1 cellular context compared by ENCODE assay signal in genomic region chr14:90396342-90397339, GRCh38.
TF ChIP-seq lines count a peak whose summit lies in the region.

Gene CALM1, plus strand, starts transcription at chr14:90397029. Its CDS starts 202 bp downstream, at chr14:90397231.

TF ChIP-seq in HepG2, 621 proteins besides CTCF, POLR2A, EP300 and RAD21 (continued from another document and continues in another):
- peak; percentile 95 for TF ChIP-seq NFKB2 (CRISPR knock-in tag; IDR thresholded peaks at IDR 0.05; ENCODE audit: borderline replicate concordance)
- TF ChIP-seq NFRKB (IDR thresholded peaks at IDR 0.05), result no peak
- TF ChIP-seq, protein P1, sequence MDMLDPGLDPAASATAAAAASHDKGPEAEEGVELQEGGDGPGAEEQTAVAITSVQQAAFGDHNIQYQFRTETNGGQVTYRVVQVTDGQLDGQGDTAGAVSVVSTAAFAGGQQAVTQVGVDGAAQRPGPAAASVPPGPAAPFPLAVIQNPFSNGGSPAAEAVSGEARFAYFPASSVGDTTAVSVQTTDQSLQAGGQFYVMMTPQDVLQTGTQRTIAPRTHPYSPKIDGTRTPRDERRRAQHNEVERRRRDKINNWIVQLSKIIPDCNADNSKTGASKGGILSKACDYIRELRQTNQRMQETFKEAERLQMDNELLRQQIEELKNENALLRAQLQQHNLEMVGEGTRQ (IDR thresholded peaks at IDR 0.05; ENCODE audit: low read depth, low read length), result no peak
- TF ChIP-seq, protein P1 (CRISPR knock-in tag; IDR thresholded peaks at IDR 0.05; ENCODE audit: borderline replicate concordance), result no peak
- TF ChIP-seq, protein P2, sequence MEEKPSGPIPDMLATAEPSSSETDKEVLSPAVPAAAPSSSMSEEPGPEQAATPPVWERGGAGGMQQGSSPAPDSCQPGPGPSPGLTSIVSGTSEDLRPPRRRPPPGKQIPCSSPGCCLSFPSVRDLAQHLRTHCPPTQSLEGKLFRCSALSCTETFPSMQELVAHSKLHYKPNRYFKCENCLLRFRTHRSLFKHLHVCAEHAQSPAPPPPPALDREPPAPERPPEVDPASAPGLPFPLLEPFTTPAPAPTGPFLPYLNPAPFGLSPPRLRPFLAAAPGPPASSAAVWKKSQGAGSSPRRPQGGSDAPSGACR (CRISPR knock-in tag; IDR thresholded peaks at IDR 0.05), result peak; percentile 59; the same call in 1 of the 2 replicates
- TF ChIP-seq, protein P3, sequence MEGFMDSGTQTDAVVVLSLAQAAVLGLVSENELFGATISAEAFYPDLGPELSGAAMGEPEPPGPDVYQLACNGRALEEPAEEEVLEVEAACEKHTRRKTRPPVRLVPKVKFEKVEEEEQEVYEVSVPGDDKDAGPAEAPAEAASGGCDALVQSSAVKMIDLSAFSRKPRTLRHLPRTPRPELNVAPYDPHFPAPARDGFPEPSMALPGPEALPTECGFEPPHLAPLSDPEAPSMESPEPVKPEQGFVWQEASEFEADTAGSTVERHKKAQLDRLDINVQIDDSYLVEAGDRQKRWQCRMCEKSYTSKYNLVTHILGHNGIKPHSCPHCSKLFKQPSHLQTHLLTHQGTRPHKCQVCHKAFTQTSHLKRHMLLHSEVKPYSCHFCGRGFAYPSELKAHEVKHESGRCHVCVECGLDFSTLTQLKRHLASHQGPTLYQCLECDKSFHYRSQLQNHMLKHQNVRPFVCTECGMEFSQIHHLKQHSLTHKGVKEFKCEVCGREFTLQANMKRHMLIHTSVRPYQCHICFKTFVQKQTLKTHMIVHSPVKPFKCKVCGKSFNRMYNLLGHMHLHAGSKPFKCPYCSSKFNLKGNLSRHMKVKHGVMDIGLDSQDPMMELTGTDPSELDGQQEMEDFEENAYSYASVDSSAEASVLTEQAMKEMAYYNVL (CRISPR knock-in tag; IDR thresholded peaks at IDR 0.05; ENCODE audit: borderline replicate concordance), result peak; percentile 77
- peak; percentile 98 for TF ChIP-seq NKX3-1 (CRISPR knock-in tag; IDR thresholded peaks at IDR 0.05)
- no peak for TF ChIP-seq MZF1 (CRISPR knock-in tag; IDR thresholded peaks at IDR 0.05; ENCODE audit: borderline replicate concordance)
- TF ChIP-seq MATR3 (CRISPR knock-in tag; IDR thresholded peaks at IDR 0.05), result no peak
- no peak for TF ChIP-seq ZNF879 (CRISPR knock-in tag; IDR thresholded peaks at IDR 0.05)
- no peak for TF ChIP-seq ZNF550 (CRISPR knock-in tag; IDR thresholded peaks at IDR 0.05; ENCODE audit: borderline replicate concordance)
- peak; percentile 82; the same call in 1 of the 2 replicates for TF ChIP-seq ZNF790 (CRISPR knock-in tag; IDR thresholded peaks at IDR 0.05; ENCODE audit: borderline replicate concordance)
- TF ChIP-seq NR2F2 (IDR thresholded peaks at IDR 0.05; ENCODE audit: borderline replicate concordance, low read depth), result peak; percentile 44; the same call in 1 of the 2 replicates
- no peak; the same call in 1 of the 2 replicates for TF ChIP-seq ZNF136 (CRISPR knock-in tag; IDR thresholded peaks at IDR 0.05; ENCODE audit: low read depth)
- TF ChIP-seq MIXL1 (CRISPR knock-in tag; IDR thresholded peaks at IDR 0.05), result no peak
- TF ChIP-seq FOXP4 (CRISPR knock-in tag; IDR thresholded peaks at IDR 0.05), result peak; percentile 74
- TF ChIP-seq SMC3 (IDR thresholded peaks at IDR 0.05; ENCODE audit: low read length), result no peak
- TF ChIP-seq ATF1 (CRISPR knock-in tag; IDR thresholded peaks at IDR 0.05), result no peak
- TF ChIP-seq TFAP4 (IDR thresholded peaks at IDR 0.05; ENCODE audit: borderline replicate concordance, low read depth), result peak; percentile 5; the same call in 1 of the 2 replicates
- TF ChIP-seq, protein P4, sequence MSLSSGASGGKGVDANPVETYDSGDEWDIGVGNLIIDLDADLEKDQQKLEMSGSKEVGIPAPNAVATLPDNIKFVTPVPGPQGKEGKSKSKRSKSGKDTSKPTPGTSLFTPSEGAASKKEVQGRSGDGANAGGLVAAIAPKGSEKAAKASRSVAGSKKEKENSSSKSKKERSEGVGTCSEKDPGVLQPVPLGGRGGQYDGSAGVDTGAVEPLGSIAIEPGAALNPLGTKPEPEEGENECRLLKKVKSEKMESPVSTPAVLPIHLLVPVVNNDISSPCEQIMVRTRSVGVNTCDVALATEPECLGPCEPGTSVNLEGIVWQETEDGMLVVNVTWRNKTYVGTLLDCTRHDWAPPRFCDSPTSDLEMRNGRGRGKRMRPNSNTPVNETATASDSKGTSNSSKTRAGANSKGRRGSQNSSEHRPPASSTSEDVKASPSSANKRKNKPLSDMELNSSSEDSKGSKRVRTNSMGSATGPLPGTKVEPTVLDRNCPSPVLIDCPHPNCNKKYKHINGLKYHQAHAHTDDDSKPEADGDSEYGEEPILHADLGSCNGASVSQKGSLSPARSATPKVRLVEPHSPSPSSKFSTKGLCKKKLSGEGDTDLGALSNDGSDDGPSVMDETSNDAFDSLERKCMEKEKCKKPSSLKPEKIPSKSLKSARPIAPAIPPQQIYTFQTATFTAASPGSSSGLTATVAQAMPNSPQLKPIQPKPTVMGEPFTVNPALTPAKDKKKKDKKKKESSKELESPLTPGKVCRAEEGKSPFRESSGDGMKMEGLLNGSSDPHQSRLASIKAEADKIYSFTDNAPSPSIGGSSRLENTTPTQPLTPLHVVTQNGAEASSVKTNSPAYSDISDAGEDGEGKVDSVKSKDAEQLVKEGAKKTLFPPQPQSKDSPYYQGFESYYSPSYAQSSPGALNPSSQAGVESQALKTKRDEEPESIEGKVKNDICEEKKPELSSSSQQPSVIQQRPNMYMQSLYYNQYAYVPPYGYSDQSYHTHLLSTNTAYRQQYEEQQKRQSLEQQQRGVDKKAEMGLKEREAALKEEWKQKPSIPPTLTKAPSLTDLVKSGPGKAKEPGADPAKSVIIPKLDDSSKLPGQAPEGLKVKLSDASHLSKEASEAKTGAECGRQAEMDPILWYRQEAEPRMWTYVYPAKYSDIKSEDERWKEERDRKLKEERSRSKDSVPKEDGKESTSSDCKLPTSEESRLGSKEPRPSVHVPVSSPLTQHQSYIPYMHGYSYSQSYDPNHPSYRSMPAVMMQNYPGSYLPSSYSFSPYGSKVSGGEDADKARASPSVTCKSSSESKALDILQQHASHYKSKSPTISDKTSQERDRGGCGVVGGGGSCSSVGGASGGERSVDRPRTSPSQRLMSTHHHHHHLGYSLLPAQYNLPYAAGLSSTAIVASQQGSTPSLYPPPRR (CRISPR knock-in tag; IDR thresholded peaks at IDR 0.05; ENCODE audit: borderline replicate concordance), result peak; percentile 19; the same call in 1 of the 2 replicates
- peak; percentile 96 for TF ChIP-seq ZNF446 (CRISPR knock-in tag; IDR thresholded peaks at IDR 0.05)
- no peak for TF ChIP-seq ATAD3A (CRISPR knock-in tag; IDR thresholded peaks at IDR 0.05)
- peak; percentile 82 for TF ChIP-seq KMT2B (CRISPR knock-in tag; IDR thresholded peaks at IDR 0.05)
- peak; percentile 89 for TF ChIP-seq MYC (CRISPR knock-in tag; IDR thresholded peaks at IDR 0.05; ENCODE audit: borderline replicate concordance)
- peak; percentile 83; the same call in 1 of the 2 replicates for TF ChIP-seq ZSCAN9 (CRISPR knock-in tag; IDR thresholded peaks at IDR 0.05; ENCODE audit: borderline replicate concordance)
- TF ChIP-seq, protein P5, sequence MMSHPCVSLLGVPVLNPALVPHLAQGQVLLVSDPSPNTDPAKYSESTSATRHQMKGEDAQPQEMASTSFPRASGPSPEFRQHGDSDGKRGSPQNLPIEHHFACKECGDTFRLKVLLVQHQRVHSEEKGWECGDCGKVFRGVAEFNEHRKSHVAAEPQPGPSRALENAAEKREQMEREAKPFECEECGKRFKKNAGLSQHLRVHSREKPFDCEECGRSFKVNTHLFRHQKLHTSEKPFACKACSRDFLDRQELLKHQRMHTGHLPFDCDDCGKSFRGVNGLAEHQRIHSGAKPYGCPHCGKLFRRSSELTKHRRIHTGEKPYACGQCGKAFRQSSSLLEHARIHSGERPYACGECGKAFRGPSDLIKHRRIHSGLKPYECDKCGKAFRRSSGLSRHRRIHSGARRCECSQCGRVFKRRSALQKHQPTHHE (CRISPR knock-in tag; IDR thresholded peaks at IDR 0.05; ENCODE audit: borderline replicate concordance), result peak; percentile 92; the same call in 1 of the 2 replicates
- no peak for TF ChIP-seq RBM39 (IDR thresholded peaks at IDR 0.05; ENCODE audit: low read depth, low read length, poor library complexity, severe bottlenecking)
- peak; percentile 89 for TF ChIP-seq ZSCAN25 (CRISPR knock-in tag; IDR thresholded peaks at IDR 0.05)
- TF ChIP-seq, protein P6, sequence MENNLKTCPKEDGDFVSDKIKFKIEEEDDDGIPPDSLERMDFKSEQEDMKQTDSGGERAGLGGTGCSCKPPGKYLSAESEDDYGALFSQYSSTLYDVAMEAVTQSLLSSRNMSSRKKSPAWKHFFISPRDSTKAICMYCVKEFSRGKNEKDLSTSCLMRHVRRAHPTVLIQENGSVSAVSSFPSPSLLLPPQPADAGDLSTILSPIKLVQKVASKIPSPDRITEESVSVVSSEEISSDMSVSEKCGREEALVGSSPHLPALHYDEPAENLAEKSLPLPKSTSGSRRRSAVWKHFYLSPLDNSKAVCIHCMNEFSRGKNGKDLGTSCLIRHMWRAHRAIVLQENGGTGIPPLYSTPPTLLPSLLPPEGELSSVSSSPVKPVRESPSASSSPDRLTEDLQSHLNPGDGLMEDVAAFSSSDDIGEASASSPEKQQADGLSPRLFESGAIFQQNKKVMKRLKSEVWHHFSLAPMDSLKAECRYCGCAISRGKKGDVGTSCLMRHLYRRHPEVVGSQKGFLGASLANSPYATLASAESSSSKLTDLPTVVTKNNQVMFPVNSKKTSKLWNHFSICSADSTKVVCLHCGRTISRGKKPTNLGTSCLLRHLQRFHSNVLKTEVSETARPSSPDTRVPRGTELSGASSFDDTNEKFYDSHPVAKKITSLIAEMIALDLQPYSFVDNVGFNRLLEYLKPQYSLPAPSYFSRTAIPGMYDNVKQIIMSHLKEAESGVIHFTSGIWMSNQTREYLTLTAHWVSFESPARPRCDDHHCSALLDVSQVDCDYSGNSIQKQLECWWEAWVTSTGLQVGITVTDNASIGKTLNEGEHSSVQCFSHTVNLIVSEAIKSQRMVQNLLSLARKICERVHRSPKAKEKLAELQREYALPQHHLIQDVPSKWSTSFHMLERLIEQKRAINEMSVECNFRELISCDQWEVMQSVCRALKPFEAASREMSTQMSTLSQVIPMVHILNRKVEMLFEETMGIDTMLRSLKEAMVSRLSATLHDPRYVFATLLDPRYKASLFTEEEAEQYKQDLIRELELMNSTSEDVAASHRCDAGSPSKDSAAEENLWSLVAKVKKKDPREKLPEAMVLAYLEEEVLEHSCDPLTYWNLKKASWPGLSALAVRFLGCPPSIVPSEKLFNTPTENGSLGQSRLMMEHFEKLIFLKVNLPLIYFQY (CRISPR knock-in tag; IDR thresholded peaks at IDR 0.05; ENCODE audit: borderline replicate concordance), result peak; percentile 67; the same call in 1 of the 2 replicates
- no peak for TF ChIP-seq ZNF7 (CRISPR knock-in tag; IDR thresholded peaks at IDR 0.05)
- peak; percentile 85 for TF ChIP-seq PHF8 (CRISPR knock-in tag; IDR thresholded peaks at IDR 0.05)
- TF ChIP-seq PRMT3 (CRISPR knock-in tag; IDR thresholded peaks at IDR 0.05; ENCODE audit: borderline replicate concordance, low read depth), result 0 out of 2 replicates have a peak, but pooled peaks have one; percentile 71
- TF ChIP-seq SRSF9 (IDR thresholded peaks at IDR 0.05; ENCODE audit: borderline replicate concordance, insufficient read depth, low read depth, low read length, poor library complexity, severe bottlenecking), result no peak
- peak; percentile 66; the same call in 1 of the 2 replicates for TF ChIP-seq ZBTB38 (CRISPR knock-in tag; IDR thresholded peaks at IDR 0.05)
- TF ChIP-seq ZBTB20 (CRISPR knock-in tag; IDR thresholded peaks at IDR 0.05; ENCODE audit: borderline replicate concordance, low read depth), result 0 out of 2 replicates have a peak, but pooled peaks have one; percentile 40
- TF ChIP-seq, protein P7, sequence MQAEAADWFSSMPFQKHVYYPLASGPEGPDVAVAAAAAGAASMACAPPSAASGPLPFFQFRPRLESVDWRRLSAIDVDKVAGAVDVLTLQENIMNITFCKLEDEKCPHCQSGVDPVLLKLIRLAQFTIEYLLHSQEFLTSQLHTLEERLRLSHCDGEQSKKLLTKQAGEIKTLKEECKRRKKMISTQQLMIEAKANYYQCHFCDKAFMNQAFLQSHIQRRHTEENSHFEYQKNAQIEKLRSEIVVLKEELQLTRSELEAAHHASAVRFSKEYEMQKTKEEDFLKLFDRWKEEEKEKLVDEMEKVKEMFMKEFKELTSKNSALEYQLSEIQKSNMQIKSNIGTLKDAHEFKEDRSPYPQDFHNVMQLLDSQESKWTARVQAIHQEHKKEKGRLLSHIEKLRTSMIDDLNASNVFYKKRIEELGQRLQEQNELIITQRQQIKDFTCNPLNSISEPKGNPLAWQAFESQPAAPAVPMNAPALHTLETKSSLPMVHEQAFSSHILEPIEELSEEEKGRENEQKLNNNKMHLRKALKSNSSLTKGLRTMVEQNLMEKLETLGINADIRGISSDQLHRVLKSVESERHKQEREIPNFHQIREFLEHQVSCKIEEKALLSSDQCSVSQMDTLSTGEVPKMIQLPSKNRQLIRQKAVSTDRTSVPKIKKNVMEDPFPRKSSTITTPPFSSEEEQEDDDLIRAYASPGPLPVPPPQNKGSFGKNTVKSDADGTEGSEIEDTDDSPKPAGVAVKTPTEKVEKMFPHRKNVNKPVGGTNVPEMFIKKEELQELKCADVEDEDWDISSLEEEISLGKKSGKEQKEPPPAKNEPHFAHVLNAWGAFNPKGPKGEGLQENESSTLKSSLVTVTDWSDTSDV (CRISPR knock-in tag; IDR thresholded peaks at IDR 0.05), result 0 out of 2 replicates have a peak, but pooled peaks have one; percentile 26
